ENCODE assay signal across 8 cellular contexts in genomic region chr5:612498-613424, GRCh38. TPM values are rescaled to one million over a fixed set of nuclear protein-coding genes. Genes with fewer than 3 reads are reported as not detected.
A peak's percentile ranks its signal among the peaks of the same experiment; 100 is the strongest.
DNase-seq lines count a peak whose midpoint lies in the region; ATAC-seq and TF ChIP-seq lines count a peak whose summit lies in the region.

No MANE protein-coding gene starts in this region.

- H3K9me3 ChIP-seq in AG04450 (ENCODE audit: control insufficient read depth, insufficient read depth, low read length) (no peaks in the 10 kb centered on the region; the same call in 1 of the 2 replicates), vagina (no peaks in the 10 kb centered on the region)
- no peaks in the 10 kb centered on the region for H3K9me3 ChIP-seq in effector memory CD4-positive, alpha-beta T cell (ENCODE audit: control insufficient read depth, low read length)

- H3K4me3 ChIP-seq in AG04450 (ENCODE audit: low read depth, low read length) = peak overlapping the region; percentile 74
- peak overlapping the region; percentile 74 for H3K4me3 ChIP-seq in effector memory CD4-positive, alpha-beta T cell (ENCODE audit: insufficient read depth, low read depth, low read length, poor library complexity, severe bottlenecking)
- peak overlapping the region; percentile 91 for H3K4me3 ChIP-seq in vagina

- peaks cover 10% of the 10 kb centered on the region for H3K4me1 ChIP-seq in effector memory CD4-positive, alpha-beta T cell (ENCODE audit: control insufficient read depth, insufficient read depth, low read length, poor library complexity, severe bottlenecking)
- peaks cover 11% of the 10 kb centered on the region for H3K4me1 ChIP-seq in vagina

- ATAC-seq in GM18520 (IDR thresholded peaks at IDR 0.05; ENCODE audit: unreplicated experiment) = peak; percentile 15
- peak; percentile 26 for ATAC-seq in HG03039 (IDR thresholded peaks at IDR 0.05; ENCODE audit: unreplicated experiment)

- H3K36me3 ChIP-seq in effector memory CD4-positive, alpha-beta T cell (ENCODE audit: control insufficient read depth, insufficient read depth, low read length) = no peaks in the 10 kb centered on the region
- no peaks in the 10 kb centered on the region for H3K36me3 ChIP-seq in vagina

- intact Hi-C loops in vagina (cut with DNase I) = no loop called here

- DNase-seq in AG04450 (ENCODE audit: low read depth, low spot score) (no peak), RPMI8226 (peak; percentile 30), mesenteric fat pad (ENCODE audit: low spot score) (peak; percentile 88), vagina (ENCODE audit: extremely low spot score in 2 of 2) (no peak), COLO829 (ENCODE audit: low spot score) (no peak)
- DNase-seq in effector memory CD4-positive, alpha-beta T cell = no peak

- H3K27ac ChIP-seq in AG04450 (ENCODE audit: low read depth, low read length) = no peak overlapping the region
- H3K27ac ChIP-seq in effector memory CD4-positive, alpha-beta T cell (ENCODE audit: insufficient read depth, low read length, poor library complexity, severe bottlenecking) = peak overlapping the region; percentile 60
- peak overlapping the region; percentile 34 for H3K27ac ChIP-seq in vagina

- TF ChIP-seq CTCF in AG04450 (IDR thresholded peaks at IDR 0.05; ENCODE audit: low read depth, low read length) (no peak), vagina (IDR thresholded peaks at IDR 0.05) (no peak)

- no peak for TF ChIP-seq POLR2A in vagina (IDR thresholded peaks at IDR 0.05)

- H3K27me3 ChIP-seq in AG04450 (ENCODE audit: control insufficient read depth, insufficient read depth, low read length) (peaks cover 2% of the 10 kb centered on the region), vagina (no peaks in the 10 kb centered on the region)
- H3K27me3 ChIP-seq in effector memory CD4-positive, alpha-beta T cell (replicated peaks; ENCODE audit: control insufficient read depth, insufficient read depth, low read length, poor library complexity, severe bottlenecking) = no peaks in the 10 kb centered on the region

- CTCF ChIA-PET in AG04450 (lab: Charles Lee) = interaction anchor here (1.2 to 1.4 kb wide), 2 partner anchors 59 to 296 kb away, joined by 3 read pairs; no protein-coding TSS in a partner anchor

- POLR2A ChIA-PET in AG04450 (lab: Yijun Ruan, JAX) = no interaction called here

RNA-seq across cellular contexts. Expression of gene CEP72, which starts 0.6 kb away (rescaled TPM):
- polyA plus RNA-seq in AG04450 (2011; rRNA removed) = 0.66 and 0.91 TPM in 2 replicates
- polyA minus RNA-seq in AG04450 (2011; rRNA and poly(A)+ RNA removed) = 6.2 and 6.3 TPM in 2 replicates
- total RNA-seq in mesenteric fat pad (2.0 TPM), vagina (20.1 TPM)

Comparison
In these comparisons a context has a peak if more than half of its experiments do, and no peak if none do; other contexts are left out.
1. DNase-seq: peak in RPMI8226 (single experiment) and mesenteric fat pad (single experiment); none in AG04450 (single experiment), effector memory CD4-positive, alpha-beta T cell (0 of 3), vagina (0 of 2) and COLO829 (single experiment).
2. Peak in every context shown above with its lines, with median percentiles within 50 percentile points of each other: H3K4me3 ChIP-seq.